8 cellular contexts compared by ENCODE assay signal in the genomic region with DNA sequence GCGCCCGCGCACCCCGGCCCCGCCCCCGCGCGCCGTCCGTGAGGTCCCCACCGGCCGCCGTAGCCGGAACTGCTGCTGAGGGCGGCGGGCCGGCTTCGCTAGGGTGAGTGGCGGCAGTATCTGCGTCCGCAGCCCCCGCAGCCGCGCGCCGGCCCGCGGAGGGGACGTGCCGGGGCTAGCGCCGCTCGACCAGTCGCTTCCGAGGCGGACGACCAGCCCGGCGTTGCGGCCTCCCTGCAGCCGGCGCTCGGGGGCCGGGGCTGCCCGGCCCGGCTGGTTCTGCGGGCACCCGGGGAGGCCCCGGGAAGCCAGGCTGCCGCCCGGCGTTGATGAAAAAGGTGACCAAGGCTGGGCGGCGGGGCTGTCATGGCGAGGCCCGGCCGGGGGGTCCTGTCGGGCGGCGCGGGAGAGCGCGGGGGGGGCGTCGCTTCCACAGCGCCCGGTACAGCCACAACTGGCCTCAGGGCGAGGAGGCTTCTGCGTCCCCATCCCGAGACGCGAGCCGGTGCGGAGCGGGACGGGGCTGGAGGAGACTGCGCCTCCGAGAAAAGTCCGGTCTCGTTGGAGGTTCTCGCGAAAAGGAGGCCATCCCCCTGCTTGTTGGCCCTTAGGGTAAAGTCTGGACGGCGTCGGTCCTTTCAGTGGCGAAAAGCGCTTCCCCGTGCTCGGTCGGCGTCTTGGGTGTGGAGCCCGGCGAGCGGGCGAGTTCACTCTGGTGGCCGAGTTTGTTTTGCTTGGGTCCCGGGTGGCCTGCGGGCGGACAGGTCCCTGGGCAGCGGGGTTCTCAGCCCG.
DNase-seq lines count a peak whose midpoint lies in the region; TF ChIP-seq lines count a peak whose summit lies in the region.

A gene with protein sequence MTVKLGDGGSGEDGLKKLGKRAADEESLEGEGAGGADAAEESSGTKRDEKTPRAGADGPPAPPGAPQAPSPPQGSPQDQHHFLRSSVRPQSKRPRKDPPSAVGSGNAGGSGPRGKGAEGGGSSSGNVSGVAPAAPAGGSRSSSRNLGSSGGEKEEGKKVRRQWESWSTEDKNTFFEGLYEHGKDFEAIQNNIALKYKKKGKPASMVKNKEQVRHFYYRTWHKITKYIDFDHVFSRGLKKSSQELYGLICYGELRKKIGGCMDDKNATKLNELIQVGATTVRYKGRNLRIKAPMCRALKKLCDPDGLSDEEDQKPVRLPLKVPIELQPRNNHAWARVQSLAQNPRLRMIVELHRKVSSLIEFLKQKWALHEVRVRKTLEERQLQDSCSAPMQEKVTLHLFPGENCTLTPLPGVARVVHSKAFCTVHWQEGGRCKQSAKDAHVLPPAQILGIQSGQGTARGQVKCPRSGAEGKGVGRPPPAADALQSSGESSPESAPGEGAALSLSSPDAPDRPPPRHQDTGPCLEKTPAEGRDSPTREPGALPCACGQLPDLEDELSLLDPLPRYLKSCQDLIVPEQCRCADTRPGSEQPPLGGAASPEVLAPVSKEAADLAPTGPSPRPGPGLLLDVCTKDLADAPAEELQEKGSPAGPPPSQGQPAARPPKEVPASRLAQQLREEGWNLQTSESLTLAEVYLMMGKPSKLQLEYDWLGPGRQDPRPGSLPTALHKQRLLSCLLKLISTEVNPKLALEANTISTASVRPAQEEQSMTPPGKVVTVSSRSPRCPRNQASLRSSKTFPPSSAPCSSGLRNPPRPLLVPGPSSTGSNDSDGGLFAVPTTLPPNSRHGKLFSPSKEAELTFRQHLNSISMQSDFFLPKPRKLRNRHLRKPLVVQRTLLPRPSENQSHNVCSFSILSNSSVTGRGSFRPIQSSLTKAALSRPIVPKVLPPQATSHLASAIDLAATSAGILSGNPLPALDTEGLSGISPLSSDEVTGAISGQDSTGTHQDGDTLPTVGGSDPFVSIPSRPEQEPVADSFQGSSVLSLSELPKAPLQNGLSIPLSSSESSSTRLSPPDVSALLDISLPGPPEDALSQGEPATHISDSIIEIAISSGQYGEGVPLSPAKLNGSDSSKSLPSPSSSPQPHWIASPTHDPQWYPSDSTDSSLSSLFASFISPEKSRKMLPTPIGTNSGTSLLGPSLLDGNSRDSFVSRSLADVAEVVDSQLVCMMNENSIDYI (N-terminal part only) (plus strand): TSS at position 41 of the 792 bp plus-strand sequence. CDS start 2,280 bp downstream, outside the sequence.

- H3K4me1 ChIP-seq in adipocyte (ENCODE audit: control insufficient read depth, insufficient read depth, low read length): peaks cover 25% of the 10 kb centered on the region
- peaks cover 2% of the 10 kb centered on the region for H3K4me1 ChIP-seq in iPS DF 6.9 (ENCODE audit: control insufficient read depth, insufficient read depth, low read length)

- H3K27ac ChIP-seq in iPS DF 6.9 (ENCODE audit: low read length) (no peak within 1 kb of the TSS), skin epidermis (peak within 1 kb of the TSS; percentile 59 to 94 (median 86))

- H3K4me3 ChIP-seq in adipocyte (ENCODE audit: low read length) (peak within 1 kb of the TSS; percentile 84), iPS DF 6.9 (ENCODE audit: low read length) (peak within 1 kb of the TSS; percentile 96), skin epidermis (peak within 1 kb of the TSS; percentile 83 to 97 (median 87))

- peak; percentile 67 for TF ChIP-seq POLR2A in GM19193 (IDR thresholded peaks at IDR 0.05; ENCODE audit: extremely low read depth, insufficient read depth, insufficient read length)

- no peaks in the 10 kb centered on the region for H3K9me3 ChIP-seq in adipocyte (ENCODE audit: control insufficient read depth, low read length)
- H3K9me3 ChIP-seq in iPS DF 6.9 (ENCODE audit: control insufficient read depth, insufficient read depth, low read length): no peaks in the 10 kb centered on the region

- in situ Hi-C loops in KBM-7 (cut with MboI; ENCODE audit: low pct_unique_long_range_greater_than_20kb, low sequenced_read_pairs): no loop called here

- H3K27me3 ChIP-seq in adipocyte (replicated peaks; ENCODE audit: control insufficient read depth, insufficient read depth, low read length) (no peaks in the 10 kb centered on the region), iPS DF 6.9 (ENCODE audit: control insufficient read depth, insufficient read depth, low read length) (peaks cover 7% of the 10 kb centered on the region; the same call in 1 of the 2 replicates)

- H3K36me3 ChIP-seq in adipocyte (ENCODE audit: control insufficient read depth, insufficient read depth, low read length, severe bottlenecking) (peaks cover 4% of the 10 kb centered on the region), iPS DF 6.9 (ENCODE audit: control insufficient read depth, insufficient read depth, low read length) (no peaks in the 10 kb centered on the region; the same call in 1 of the 2 replicates)

- DNase-seq in AG08396 (ENCODE audit: low spot score) (peak; percentile 54), KBM-7 (peak; percentile 21), adipocyte (ENCODE audit: low read depth) (peak; percentile 64), iPS DF 6.9 (ENCODE audit: low read depth, low spot score) (no peak), C1 segment of cervical spinal cord (lab: John Stamatoyannopoulos, UW) (no peak), NCI-H446 (lab: John Stamatoyannopoulos, UW) (no peak)

- no CpG with 5 or more reads among the region's 101 CpGs for WGBS in iPS DF 6.9 (ENCODE audit: insufficient coverage, insufficient read length)

- H3K9ac ChIP-seq in adipocyte (ENCODE audit: low read length): peak within 1 kb of the TSS; percentile 82

Comparison
In these comparisons a context has a peak if more than half of its experiments do, and no peak if none do; other contexts are left out.
1. DNase-seq: peak in AG08396 (single experiment), KBM-7 (single experiment) and adipocyte (single experiment); none in iPS DF 6.9 (single experiment), C1 segment of cervical spinal cord (0 of 14) and NCI-H446 (0 of 2).
2. Peak in every context shown above with its lines, with median percentiles within 50 percentile points of each other: H3K4me3 ChIP-seq.